1 cellular context compared by ENCODE assay signal in the genomic region with DNA sequence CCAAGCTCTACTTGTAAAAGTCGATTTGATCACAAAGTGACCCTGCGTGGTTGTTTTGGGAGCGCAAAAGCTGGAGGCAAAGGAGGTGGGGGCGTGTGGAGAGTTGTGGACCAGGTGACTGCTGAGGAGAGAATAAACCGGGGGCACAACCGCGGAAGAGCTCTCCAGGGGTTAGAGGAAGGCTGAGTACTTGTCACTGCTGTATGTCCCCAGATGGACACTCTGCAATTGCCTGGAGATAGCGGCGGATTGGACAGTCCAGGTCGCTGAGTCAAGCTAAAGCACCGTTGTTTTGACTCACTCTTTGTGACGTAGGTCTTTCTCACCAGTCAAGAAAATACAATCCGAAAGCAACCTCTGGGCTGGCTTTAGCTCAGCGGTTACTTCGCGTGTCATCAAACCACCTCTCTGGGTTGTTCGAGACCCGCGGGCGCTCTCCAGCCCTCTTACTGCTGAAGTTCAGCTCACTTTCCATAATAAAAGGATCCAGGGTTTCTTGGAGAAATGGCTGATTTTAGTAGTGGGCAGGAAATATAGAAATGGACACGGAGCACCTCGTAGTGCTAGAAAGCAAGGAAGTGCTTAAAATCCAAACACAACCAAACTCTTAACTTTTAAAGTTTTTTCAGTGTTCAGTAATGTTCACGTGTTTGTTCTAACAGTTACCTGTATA.
TF ChIP-seq lines count a peak whose summit lies in the region.

No MANE protein-coding gene starts in this region.

TF ChIP-seq in H1, 55 proteins besides CTCF, POLR2A, EP300 and RAD21:
- no peak for TF ChIP-seq TEAD4 (IDR thresholded peaks at IDR 0.05; ENCODE audit: low read depth, low read length)
- TF ChIP-seq, protein P1, sequence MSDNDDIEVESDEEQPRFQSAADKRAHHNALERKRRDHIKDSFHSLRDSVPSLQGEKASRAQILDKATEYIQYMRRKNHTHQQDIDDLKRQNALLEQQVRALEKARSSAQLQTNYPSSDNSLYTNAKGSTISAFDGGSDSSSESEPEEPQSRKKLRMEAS (IDR thresholded peaks at IDR 0.05), result no peak
- TF ChIP-seq CEBPB (IDR thresholded peaks at IDR 0.05; ENCODE audit: low read depth, low read length), result no peak
- TF ChIP-seq ZNF274 (IDR thresholded peaks at IDR 0.05; ENCODE audit: borderline replicate concordance, extremely low read depth, low read length), result no peak
- TF ChIP-seq, protein P2, sequence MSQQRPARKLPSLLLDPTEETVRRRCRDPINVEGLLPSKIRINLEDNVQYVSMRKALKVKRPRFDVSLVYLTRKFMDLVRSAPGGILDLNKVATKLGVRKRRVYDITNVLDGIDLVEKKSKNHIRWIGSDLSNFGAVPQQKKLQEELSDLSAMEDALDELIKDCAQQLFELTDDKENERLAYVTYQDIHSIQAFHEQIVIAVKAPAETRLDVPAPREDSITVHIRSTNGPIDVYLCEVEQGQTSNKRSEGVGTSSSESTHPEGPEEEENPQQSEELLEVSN (IDR thresholded peaks at IDR 0.05), result no peak
- peak; percentile 66; the same call in 1 of the 2 replicates for TF ChIP-seq MAFK (IDR thresholded peaks at IDR 0.05; ENCODE audit: low read depth, low read length)
- no peak for TF ChIP-seq PHF8 (conservative IDR thresholded peaks at IDR 0.05; ENCODE audit: low read depth, low read length)
- TF ChIP-seq KDM5A (IDR thresholded peaks at IDR 0.05; ENCODE audit: low read length), result no peak
- TF ChIP-seq JUN (IDR thresholded peaks at IDR 0.05; ENCODE audit: low read depth, low read length), result no peak
- no peak for TF ChIP-seq JUND (IDR thresholded peaks at IDR 0.05; ENCODE audit: low read length)
- no peak for TF ChIP-seq RNF2 (IDR thresholded peaks at IDR 0.05; ENCODE audit: borderline replicate concordance, low read depth, low read length, missing control alignments, poor library complexity, severe bottlenecking)
- TF ChIP-seq HDAC2 (IDR thresholded peaks at IDR 0.05; ENCODE audit: borderline replicate concordance in 1 of 2, low read depth in 2 of 2, low read length in 2 of 2), result no peak
- TF ChIP-seq NANOG (IDR thresholded peaks at IDR 0.05; ENCODE audit: insufficient read depth, low read depth, low read length, poor library complexity, severe bottlenecking), result no peak
- no peak for TF ChIP-seq SP2 (IDR thresholded peaks at IDR 0.05; ENCODE audit: low read length)
- TF ChIP-seq CTBP2 (IDR thresholded peaks at IDR 0.05; ENCODE audit: borderline replicate concordance, insufficient read depth, insufficient read length, low read length), result no peak
- TF ChIP-seq SIX5 (IDR thresholded peaks at IDR 0.05; ENCODE audit: low read depth, low read length), result no peak
- TF ChIP-seq RBBP5 (IDR thresholded peaks at IDR 0.05; ENCODE audit: borderline replicate concordance, low read depth, low read length), result no peak
- TF ChIP-seq POLR2AphosphoS5 (IDR thresholded peaks at IDR 0.05; ENCODE audit: low read depth, low read length), result no peak
- no peak for TF ChIP-seq CHD2 (IDR thresholded peaks at IDR 0.05; ENCODE audit: low read length)
- no peak for TF ChIP-seq KDM4A (IDR thresholded peaks at IDR 0.05; ENCODE audit: low read depth, low read length, severe bottlenecking)
- TF ChIP-seq RFX5 (IDR thresholded peaks at IDR 0.05; ENCODE audit: borderline replicate concordance, low read depth, low read length), result no peak
- TF ChIP-seq TAF1 (IDR thresholded peaks at IDR 0.05; ENCODE audit: low read depth, low read length), result no peak
- TF ChIP-seq SP1 (IDR thresholded peaks at IDR 0.05; ENCODE audit: low read depth, low read length), result no peak
- TF ChIP-seq, protein P3, sequence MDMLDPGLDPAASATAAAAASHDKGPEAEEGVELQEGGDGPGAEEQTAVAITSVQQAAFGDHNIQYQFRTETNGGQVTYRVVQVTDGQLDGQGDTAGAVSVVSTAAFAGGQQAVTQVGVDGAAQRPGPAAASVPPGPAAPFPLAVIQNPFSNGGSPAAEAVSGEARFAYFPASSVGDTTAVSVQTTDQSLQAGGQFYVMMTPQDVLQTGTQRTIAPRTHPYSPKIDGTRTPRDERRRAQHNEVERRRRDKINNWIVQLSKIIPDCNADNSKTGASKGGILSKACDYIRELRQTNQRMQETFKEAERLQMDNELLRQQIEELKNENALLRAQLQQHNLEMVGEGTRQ (IDR thresholded peaks at IDR 0.05; ENCODE audit: low read length), result no peak
- TF ChIP-seq RXRA (IDR thresholded peaks at IDR 0.05; ENCODE audit: insufficient read depth, low read depth, low read length), result no peak
- no peak for TF ChIP-seq KDM1A (IDR thresholded peaks at IDR 0.05; ENCODE audit: borderline replicate concordance, low read length)
- no peak for TF ChIP-seq BCL11A (IDR thresholded peaks at IDR 0.05; ENCODE audit: low read depth in 2 of 2, low read length in 2 of 2)
- TF ChIP-seq, protein P4, sequence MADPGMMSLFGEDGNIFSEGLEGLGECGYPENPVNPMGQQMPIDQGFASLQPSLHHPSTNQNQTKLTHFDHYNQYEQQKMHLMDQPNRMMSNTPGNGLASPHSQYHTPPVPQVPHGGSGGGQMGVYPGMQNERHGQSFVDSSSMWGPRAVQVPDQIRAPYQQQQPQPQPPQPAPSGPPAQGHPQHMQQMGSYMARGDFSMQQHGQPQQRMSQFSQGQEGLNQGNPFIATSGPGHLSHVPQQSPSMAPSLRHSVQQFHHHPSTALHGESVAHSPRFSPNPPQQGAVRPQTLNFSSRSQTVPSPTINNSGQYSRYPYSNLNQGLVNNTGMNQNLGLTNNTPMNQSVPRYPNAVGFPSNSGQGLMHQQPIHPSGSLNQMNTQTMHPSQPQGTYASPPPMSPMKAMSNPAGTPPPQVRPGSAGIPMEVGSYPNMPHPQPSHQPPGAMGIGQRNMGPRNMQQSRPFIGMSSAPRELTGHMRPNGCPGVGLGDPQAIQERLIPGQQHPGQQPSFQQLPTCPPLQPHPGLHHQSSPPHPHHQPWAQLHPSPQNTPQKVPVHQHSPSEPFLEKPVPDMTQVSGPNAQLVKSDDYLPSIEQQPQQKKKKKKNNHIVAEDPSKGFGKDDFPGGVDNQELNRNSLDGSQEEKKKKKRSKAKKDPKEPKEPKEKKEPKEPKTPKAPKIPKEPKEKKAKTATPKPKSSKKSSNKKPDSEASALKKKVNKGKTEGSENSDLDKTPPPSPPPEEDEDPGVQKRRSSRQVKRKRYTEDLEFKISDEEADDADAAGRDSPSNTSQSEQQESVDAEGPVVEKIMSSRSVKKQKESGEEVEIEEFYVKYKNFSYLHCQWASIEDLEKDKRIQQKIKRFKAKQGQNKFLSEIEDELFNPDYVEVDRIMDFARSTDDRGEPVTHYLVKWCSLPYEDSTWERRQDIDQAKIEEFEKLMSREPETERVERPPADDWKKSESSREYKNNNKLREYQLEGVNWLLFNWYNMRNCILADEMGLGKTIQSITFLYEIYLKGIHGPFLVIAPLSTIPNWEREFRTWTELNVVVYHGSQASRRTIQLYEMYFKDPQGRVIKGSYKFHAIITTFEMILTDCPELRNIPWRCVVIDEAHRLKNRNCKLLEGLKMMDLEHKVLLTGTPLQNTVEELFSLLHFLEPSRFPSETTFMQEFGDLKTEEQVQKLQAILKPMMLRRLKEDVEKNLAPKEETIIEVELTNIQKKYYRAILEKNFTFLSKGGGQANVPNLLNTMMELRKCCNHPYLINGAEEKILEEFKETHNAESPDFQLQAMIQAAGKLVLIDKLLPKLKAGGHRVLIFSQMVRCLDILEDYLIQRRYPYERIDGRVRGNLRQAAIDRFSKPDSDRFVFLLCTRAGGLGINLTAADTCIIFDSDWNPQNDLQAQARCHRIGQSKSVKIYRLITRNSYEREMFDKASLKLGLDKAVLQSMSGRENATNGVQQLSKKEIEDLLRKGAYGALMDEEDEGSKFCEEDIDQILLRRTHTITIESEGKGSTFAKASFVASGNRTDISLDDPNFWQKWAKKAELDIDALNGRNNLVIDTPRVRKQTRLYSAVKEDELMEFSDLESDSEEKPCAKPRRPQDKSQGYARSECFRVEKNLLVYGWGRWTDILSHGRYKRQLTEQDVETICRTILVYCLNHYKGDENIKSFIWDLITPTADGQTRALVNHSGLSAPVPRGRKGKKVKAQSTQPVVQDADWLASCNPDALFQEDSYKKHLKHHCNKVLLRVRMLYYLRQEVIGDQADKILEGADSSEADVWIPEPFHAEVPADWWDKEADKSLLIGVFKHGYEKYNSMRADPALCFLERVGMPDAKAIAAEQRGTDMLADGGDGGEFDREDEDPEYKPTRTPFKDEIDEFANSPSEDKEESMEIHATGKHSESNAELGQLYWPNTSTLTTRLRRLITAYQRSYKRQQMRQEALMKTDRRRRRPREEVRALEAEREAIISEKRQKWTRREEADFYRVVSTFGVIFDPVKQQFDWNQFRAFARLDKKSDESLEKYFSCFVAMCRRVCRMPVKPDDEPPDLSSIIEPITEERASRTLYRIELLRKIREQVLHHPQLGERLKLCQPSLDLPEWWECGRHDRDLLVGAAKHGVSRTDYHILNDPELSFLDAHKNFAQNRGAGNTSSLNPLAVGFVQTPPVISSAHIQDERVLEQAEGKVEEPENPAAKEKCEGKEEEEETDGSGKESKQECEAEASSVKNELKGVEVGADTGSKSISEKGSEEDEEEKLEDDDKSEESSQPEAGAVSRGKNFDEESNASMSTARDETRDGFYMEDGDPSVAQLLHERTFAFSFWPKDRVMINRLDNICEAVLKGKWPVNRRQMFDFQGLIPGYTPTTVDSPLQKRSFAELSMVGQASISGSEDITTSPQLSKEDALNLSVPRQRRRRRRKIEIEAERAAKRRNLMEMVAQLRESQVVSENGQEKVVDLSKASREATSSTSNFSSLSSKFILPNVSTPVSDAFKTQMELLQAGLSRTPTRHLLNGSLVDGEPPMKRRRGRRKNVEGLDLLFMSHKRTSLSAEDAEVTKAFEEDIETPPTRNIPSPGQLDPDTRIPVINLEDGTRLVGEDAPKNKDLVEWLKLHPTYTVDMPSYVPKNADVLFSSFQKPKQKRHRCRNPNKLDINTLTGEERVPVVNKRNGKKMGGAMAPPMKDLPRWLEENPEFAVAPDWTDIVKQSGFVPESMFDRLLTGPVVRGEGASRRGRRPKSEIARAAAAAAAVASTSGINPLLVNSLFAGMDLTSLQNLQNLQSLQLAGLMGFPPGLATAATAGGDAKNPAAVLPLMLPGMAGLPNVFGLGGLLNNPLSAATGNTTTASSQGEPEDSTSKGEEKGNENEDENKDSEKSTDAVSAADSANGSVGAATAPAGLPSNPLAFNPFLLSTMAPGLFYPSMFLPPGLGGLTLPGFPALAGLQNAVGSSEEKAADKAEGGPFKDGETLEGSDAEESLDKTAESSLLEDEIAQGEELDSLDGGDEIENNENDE (IDR thresholded peaks at IDR 0.05; ENCODE audit: insufficient replicate concordance, low read length), result no peak
- no peak for TF ChIP-seq HDAC6 (IDR thresholded peaks at IDR 0.05; ENCODE audit: low read depth, low read length)
- TF ChIP-seq SIRT6 (IDR thresholded peaks at IDR 0.05; ENCODE audit: low read length), result no peak
- TF ChIP-seq TAF7 (optimal IDR thresholded peaks at IDR 0.05; ENCODE audit: borderline replicate concordance, low read depth, low read length), result no peak
- no peak for TF ChIP-seq CBX5 (IDR thresholded peaks at IDR 0.05; ENCODE audit: low read depth, low read length)
- TF ChIP-seq SP4 (IDR thresholded peaks at IDR 0.05; ENCODE audit: low read length), result no peak
- peak; percentile 88 for TF ChIP-seq CREB1 (IDR thresholded peaks at IDR 0.05)
- no peak for TF ChIP-seq TCF12 (IDR thresholded peaks at IDR 0.05; ENCODE audit: low read depth, low read length)
- TF ChIP-seq BACH1 (IDR thresholded peaks at IDR 0.05; ENCODE audit: low read length), result peak; percentile 77; the same call in 1 of the 2 replicates
- TF ChIP-seq, protein P5, sequence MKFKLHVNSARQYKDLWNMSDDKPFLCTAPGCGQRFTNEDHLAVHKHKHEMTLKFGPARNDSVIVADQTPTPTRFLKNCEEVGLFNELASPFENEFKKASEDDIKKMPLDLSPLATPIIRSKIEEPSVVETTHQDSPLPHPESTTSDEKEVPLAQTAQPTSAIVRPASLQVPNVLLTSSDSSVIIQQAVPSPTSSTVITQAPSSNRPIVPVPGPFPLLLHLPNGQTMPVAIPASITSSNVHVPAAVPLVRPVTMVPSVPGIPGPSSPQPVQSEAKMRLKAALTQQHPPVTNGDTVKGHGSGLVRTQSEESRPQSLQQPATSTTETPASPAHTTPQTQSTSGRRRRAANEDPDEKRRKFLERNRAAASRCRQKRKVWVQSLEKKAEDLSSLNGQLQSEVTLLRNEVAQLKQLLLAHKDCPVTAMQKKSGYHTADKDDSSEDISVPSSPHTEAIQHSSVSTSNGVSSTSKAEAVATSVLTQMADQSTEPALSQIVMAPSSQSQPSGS (IDR thresholded peaks at IDR 0.05; ENCODE audit: low read length), result peak; percentile 65; the same call in 1 of the 2 replicates
- 0 out of 2 replicates have a peak, but pooled peaks have one; percentile 37 for TF ChIP-seq POU5F1 (IDR thresholded peaks at IDR 0.05; ENCODE audit: low read depth, low read length)
- no peak for TF ChIP-seq SRF (IDR thresholded peaks at IDR 0.05; ENCODE audit: low read depth, low read length)
- no peak for TF ChIP-seq SUZ12 (IDR thresholded peaks at IDR 0.05; ENCODE audit: low read length)
- no peak for TF ChIP-seq FOSL1 (IDR thresholded peaks at IDR 0.05; ENCODE audit: insufficient read depth, low read depth, low read length)
- TF ChIP-seq EZH2 (IDR thresholded peaks at IDR 0.05; ENCODE audit: low read depth, low read length, severe bottlenecking), result no peak
- peak; percentile 99 for TF ChIP-seq TBP (IDR thresholded peaks at IDR 0.05; ENCODE audit: low read depth, low read length)
- TF ChIP-seq CHD1 (IDR thresholded peaks at IDR 0.05; ENCODE audit: low read depth, low read length), result no peak
- peak; percentile 17 for TF ChIP-seq SAP30 (IDR thresholded peaks at IDR 0.05; ENCODE audit: insufficient read depth, insufficient replicate concordance, low read length)
- TF ChIP-seq YY1 (IDR thresholded peaks at IDR 0.05; ENCODE audit: low read depth, low read length), result no peak
- no peak for TF ChIP-seq CBX8 (IDR thresholded peaks at IDR 0.05; ENCODE audit: borderline replicate concordance, low read depth, low read length)
- no peak for TF ChIP-seq GTF2F1 (IDR thresholded peaks at IDR 0.05; ENCODE audit: borderline replicate concordance, low read depth, low read length)
- TF ChIP-seq, protein P6, sequence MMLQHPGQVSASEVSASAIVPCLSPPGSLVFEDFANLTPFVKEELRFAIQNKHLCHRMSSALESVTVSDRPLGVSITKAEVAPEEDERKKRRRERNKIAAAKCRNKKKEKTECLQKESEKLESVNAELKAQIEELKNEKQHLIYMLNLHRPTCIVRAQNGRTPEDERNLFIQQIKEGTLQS (IDR thresholded peaks at IDR 0.05; ENCODE audit: insufficient read depth, low read depth, low read length), result no peak
- TF ChIP-seq NRF1 (IDR thresholded peaks at IDR 0.05; ENCODE audit: low read depth, low read length), result no peak
- no peak for TF ChIP-seq BRCA1 (IDR thresholded peaks at IDR 0.05; ENCODE audit: low read depth, low read length)
- peak; percentile 50 for TF ChIP-seq ASH2L (IDR thresholded peaks at IDR 0.05; ENCODE audit: low read length)
- TF ChIP-seq EGR1 (IDR thresholded peaks at IDR 0.05; ENCODE audit: borderline replicate concordance, low read depth, low read length), result no peak
- 0 out of 4 replicates have a peak, but pooled peaks have one; percentile 35 to 52 for TF ChIP-seq SIN3A (conservative IDR thresholded peaks at IDR 0.05 in 1 of 2, IDR thresholded peaks at IDR 0.05 in 1 of 2; ENCODE audit: low read depth in 1 of 2, low read length in 2 of 2)
- no peak for TF ChIP-seq GABPA (IDR thresholded peaks at IDR 0.05; ENCODE audit: borderline replicate concordance, insufficient read depth, low read length)
